Comparison of ENCODE assay signal across 1 cellular context in the genomic region with DNA sequence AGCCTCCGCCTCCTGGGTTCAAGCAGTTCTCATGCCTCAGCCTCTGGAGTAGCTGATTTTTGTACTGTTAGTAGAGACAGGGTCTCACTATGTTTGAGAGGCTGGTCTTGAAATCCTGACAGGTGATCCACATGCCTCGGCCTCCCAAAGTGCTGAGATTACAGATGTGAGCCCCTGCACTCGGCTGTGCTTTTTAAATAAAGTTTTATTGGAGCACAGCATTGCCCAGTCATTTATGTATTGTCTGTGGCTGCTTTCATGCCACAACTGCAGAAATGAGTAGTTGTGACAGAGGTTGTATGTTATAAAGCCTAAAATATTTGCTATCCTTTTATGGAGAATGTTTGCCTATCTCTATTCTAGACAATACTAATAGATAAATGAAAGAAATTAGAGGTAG.
TF ChIP-seq lines count a peak whose summit lies in the region.

No MANE protein-coding gene starts in this region.

TF ChIP-seq in GM12878, 131 proteins besides CTCF, POLR2A, EP300 and RAD21 (continued from another document and continues in another):
- TF ChIP-seq, protein P1, sequence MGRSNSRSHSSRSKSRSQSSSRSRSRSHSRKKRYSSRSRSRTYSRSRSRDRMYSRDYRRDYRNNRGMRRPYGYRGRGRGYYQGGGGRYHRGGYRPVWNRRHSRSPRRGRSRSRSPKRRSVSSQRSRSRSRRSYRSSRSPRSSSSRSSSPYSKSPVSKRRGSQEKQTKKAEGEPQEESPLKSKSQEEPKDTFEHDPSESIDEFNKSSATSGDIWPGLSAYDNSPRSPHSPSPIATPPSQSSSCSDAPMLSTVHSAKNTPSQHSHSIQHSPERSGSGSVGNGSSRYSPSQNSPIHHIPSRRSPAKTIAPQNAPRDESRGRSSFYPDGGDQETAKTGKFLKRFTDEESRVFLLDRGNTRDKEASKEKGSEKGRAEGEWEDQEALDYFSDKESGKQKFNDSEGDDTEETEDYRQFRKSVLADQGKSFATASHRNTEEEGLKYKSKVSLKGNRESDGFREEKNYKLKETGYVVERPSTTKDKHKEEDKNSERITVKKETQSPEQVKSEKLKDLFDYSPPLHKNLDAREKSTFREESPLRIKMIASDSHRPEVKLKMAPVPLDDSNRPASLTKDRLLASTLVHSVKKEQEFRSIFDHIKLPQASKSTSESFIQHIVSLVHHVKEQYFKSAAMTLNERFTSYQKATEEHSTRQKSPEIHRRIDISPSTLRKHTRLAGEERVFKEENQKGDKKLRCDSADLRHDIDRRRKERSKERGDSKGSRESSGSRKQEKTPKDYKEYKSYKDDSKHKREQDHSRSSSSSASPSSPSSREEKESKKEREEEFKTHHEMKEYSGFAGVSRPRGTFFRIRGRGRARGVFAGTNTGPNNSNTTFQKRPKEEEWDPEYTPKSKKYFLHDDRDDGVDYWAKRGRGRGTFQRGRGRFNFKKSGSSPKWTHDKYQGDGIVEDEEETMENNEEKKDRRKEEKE (IDR thresholded peaks at IDR 0.05), result no peak
- TF ChIP-seq MXI1 (IDR thresholded peaks at IDR 0.05; ENCODE audit: low read depth, low read length) (no peak), MTA3 (IDR thresholded peaks at IDR 0.05; ENCODE audit: borderline replicate concordance, low read length) (no peak), JUNB (IDR thresholded peaks at IDR 0.05) (peak; percentile 99), MYB (IDR thresholded peaks at IDR 0.05; ENCODE audit: borderline replicate concordance, low read depth, low read length) (no peak), BACH1 (IDR thresholded peaks at IDR 0.05; ENCODE audit: borderline replicate concordance) (no peak), CHD1 (IDR thresholded peaks at IDR 0.05; ENCODE audit: low read depth, low read length) (no peak), PAX5 (IDR thresholded peaks at IDR 0.05; ENCODE audit: borderline replicate concordance, low read depth, low read length) (peak; percentile 34; the same call in 1 of the 2 replicates), ATF7 (IDR thresholded peaks at IDR 0.05; ENCODE audit: low read depth) (no peak), IKZF1 (conservative IDR thresholded peaks at IDR 0.05) (no peak), CREB1 (IDR thresholded peaks at IDR 0.05; ENCODE audit: low read depth) (no peak), LARP7 (IDR thresholded peaks at IDR 0.05) (no peak), TARDBP (IDR thresholded peaks at IDR 0.05; ENCODE audit: borderline replicate concordance) (0 out of 2 replicates have a peak, but pooled peaks have one; percentile 66), CHD2 (IDR thresholded peaks at IDR 0.05; ENCODE audit: borderline replicate concordance, low read depth, low read length) (no peak), ZSCAN29 (IDR thresholded peaks at IDR 0.05) (no peak), KDM1A (IDR thresholded peaks at IDR 0.05; ENCODE audit: borderline replicate concordance) (no peak), TBL1XR1 (IDR thresholded peaks at IDR 0.05; ENCODE audit: low read depth, low read length) (no peak), MEF2A (IDR thresholded peaks at IDR 0.05; ENCODE audit: insufficient read depth, low read depth, low read length) (no peak), HDAC6 (IDR thresholded peaks at IDR 0.05; ENCODE audit: unreplicated experiment) (no peak), ESRRA (IDR thresholded peaks at IDR 0.05; ENCODE audit: low read length) (no peak), CEBPB (IDR thresholded peaks at IDR 0.05; ENCODE audit: borderline replicate concordance in 1 of 2, low read depth in 2 of 2, low read length in 2 of 2) (no peak), YY1 (IDR thresholded peaks at IDR 0.05; ENCODE audit: low read depth, low read length) (no peak), HCFC1 (IDR thresholded peaks at IDR 0.05; ENCODE audit: low read length) (no peak), NFIC (IDR thresholded peaks at IDR 0.05; ENCODE audit: low read depth, low read length) (no peak; the same call in 1 of the 2 replicates), KAT2A (conservative IDR thresholded peaks at IDR 0.05; ENCODE audit: control insufficient read depth, low read depth, low read length) (no peak), RBBP5 (conservative IDR thresholded peaks at IDR 0.05) (no peak), BMI1 (IDR thresholded peaks at IDR 0.05; ENCODE audit: borderline replicate concordance) (no peak), NR2C2 (IDR thresholded peaks at IDR 0.05; ENCODE audit: borderline replicate concordance, control insufficient read depth, insufficient read length, low read depth) (no peak), SRF (IDR thresholded peaks at IDR 0.05; ENCODE audit: low read depth in 2 of 2, low read length in 2 of 2) (peak in 1 of 2 experiments; percentile 72; a peak in 1 of 4 replicates), EED (IDR thresholded peaks at IDR 0.05; ENCODE audit: low read depth) (peak; percentile 58; the same call in 1 of the 2 replicates)
- TF ChIP-seq, protein P2, sequence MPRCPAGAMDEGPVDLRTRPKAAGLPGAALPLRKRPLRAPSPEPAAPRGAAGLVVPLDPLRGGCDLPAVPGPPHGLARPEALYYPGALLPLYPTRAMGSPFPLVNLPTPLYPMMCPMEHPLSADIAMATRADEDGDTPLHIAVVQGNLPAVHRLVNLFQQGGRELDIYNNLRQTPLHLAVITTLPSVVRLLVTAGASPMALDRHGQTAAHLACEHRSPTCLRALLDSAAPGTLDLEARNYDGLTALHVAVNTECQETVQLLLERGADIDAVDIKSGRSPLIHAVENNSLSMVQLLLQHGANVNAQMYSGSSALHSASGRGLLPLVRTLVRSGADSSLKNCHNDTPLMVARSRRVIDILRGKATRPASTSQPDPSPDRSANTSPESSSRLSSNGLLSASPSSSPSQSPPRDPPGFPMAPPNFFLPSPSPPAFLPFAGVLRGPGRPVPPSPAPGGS (IDR thresholded peaks at IDR 0.05; ENCODE audit: borderline replicate concordance, insufficient read depth, low read depth, low read length, poor library complexity, severe bottlenecking), result no peak
- TF ChIP-seq, protein P3, sequence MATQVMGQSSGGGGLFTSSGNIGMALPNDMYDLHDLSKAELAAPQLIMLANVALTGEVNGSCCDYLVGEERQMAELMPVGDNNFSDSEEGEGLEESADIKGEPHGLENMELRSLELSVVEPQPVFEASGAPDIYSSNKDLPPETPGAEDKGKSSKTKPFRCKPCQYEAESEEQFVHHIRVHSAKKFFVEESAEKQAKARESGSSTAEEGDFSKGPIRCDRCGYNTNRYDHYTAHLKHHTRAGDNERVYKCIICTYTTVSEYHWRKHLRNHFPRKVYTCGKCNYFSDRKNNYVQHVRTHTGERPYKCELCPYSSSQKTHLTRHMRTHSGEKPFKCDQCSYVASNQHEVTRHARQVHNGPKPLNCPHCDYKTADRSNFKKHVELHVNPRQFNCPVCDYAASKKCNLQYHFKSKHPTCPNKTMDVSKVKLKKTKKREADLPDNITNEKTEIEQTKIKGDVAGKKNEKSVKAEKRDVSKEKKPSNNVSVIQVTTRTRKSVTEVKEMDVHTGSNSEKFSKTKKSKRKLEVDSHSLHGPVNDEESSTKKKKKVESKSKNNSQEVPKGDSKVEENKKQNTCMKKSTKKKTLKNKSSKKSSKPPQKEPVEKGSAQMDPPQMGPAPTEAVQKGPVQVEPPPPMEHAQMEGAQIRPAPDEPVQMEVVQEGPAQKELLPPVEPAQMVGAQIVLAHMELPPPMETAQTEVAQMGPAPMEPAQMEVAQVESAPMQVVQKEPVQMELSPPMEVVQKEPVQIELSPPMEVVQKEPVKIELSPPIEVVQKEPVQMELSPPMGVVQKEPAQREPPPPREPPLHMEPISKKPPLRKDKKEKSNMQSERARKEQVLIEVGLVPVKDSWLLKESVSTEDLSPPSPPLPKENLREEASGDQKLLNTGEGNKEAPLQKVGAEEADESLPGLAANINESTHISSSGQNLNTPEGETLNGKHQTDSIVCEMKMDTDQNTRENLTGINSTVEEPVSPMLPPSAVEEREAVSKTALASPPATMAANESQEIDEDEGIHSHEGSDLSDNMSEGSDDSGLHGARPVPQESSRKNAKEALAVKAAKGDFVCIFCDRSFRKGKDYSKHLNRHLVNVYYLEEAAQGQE (IDR thresholded peaks at IDR 0.05; ENCODE audit: low read depth, low read length), result no peak
- TF ChIP-seq, protein P4, sequence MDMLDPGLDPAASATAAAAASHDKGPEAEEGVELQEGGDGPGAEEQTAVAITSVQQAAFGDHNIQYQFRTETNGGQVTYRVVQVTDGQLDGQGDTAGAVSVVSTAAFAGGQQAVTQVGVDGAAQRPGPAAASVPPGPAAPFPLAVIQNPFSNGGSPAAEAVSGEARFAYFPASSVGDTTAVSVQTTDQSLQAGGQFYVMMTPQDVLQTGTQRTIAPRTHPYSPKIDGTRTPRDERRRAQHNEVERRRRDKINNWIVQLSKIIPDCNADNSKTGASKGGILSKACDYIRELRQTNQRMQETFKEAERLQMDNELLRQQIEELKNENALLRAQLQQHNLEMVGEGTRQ (IDR thresholded peaks at IDR 0.05; ENCODE audit: borderline replicate concordance, low read depth, low read length), result no peak
- TF ChIP-seq, protein P5, sequence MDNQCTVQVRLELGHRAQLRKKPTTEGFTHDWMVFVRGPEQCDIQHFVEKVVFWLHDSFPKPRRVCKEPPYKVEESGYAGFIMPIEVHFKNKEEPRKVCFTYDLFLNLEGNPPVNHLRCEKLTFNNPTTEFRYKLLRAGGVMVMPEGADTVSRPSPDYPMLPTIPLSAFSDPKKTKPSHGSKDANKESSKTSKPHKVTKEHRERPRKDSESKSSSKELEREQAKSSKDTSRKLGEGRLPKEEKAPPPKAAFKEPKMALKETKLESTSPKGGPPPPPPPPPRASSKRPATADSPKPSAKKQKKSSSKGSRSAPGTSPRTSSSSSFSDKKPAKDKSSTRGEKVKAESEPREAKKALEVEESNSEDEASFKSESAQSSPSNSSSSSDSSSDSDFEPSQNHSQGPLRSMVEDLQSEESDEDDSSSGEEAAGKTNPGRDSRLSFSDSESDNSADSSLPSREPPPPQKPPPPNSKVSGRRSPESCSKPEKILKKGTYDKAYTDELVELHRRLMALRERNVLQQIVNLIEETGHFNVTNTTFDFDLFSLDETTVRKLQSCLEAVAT (IDR thresholded peaks at IDR 0.05), result no peak
- TF ChIP-seq, protein P6, sequence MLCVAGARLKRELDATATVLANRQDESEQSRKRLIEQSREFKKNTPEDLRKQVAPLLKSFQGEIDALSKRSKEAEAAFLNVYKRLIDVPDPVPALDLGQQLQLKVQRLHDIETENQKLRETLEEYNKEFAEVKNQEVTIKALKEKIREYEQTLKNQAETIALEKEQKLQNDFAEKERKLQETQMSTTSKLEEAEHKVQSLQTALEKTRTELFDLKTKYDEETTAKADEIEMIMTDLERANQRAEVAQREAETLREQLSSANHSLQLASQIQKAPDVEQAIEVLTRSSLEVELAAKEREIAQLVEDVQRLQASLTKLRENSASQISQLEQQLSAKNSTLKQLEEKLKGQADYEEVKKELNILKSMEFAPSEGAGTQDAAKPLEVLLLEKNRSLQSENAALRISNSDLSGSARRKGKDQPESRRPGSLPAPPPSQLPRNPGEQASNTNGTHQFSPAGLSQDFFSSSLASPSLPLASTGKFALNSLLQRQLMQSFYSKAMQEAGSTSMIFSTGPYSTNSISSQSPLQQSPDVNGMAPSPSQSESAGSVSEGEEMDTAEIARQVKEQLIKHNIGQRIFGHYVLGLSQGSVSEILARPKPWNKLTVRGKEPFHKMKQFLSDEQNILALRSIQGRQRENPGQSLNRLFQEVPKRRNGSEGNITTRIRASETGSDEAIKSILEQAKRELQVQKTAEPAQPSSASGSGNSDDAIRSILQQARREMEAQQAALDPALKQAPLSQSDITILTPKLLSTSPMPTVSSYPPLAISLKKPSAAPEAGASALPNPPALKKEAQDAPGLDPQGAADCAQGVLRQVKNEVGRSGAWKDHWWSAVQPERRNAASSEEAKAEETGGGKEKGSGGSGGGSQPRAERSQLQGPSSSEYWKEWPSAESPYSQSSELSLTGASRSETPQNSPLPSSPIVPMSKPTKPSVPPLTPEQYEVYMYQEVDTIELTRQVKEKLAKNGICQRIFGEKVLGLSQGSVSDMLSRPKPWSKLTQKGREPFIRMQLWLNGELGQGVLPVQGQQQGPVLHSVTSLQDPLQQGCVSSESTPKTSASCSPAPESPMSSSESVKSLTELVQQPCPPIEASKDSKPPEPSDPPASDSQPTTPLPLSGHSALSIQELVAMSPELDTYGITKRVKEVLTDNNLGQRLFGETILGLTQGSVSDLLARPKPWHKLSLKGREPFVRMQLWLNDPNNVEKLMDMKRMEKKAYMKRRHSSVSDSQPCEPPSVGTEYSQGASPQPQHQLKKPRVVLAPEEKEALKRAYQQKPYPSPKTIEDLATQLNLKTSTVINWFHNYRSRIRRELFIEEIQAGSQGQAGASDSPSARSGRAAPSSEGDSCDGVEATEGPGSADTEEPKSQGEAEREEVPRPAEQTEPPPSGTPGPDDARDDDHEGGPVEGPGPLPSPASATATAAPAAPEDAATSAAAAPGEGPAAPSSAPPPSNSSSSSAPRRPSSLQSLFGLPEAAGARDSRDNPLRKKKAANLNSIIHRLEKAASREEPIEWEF (IDR thresholded peaks at IDR 0.05; ENCODE audit: insufficient replicate concordance, low read depth, low read length), result no peak
- TF ChIP-seq, protein P7, sequence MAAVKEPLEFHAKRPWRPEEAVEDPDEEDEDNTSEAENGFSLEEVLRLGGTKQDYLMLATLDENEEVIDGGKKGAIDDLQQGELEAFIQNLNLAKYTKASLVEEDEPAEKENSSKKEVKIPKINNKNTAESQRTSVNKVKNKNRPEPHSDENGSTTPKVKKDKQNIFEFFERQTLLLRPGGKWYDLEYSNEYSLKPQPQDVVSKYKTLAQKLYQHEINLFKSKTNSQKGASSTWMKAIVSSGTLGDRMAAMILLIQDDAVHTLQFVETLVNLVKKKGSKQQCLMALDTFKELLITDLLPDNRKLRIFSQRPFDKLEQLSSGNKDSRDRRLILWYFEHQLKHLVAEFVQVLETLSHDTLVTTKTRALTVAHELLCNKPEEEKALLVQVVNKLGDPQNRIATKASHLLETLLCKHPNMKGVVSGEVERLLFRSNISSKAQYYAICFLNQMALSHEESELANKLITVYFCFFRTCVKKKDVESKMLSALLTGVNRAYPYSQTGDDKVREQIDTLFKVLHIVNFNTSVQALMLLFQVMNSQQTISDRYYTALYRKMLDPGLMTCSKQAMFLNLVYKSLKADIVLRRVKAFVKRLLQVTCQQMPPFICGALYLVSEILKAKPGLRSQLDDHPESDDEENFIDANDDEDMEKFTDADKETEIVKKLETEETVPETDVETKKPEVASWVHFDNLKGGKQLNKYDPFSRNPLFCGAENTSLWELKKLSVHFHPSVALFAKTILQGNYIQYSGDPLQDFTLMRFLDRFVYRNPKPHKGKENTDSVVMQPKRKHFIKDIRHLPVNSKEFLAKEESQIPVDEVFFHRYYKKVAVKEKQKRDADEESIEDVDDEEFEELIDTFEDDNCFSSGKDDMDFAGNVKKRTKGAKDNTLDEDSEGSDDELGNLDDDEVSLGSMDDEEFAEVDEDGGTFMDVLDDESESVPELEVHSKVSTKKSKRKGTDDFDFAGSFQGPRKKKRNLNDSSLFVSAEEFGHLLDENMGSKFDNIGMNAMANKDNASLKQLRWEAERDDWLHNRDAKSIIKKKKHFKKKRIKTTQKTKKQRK (IDR thresholded peaks at IDR 0.05; ENCODE audit: low read depth, low read length), result no peak
- TF ChIP-seq, protein P8, sequence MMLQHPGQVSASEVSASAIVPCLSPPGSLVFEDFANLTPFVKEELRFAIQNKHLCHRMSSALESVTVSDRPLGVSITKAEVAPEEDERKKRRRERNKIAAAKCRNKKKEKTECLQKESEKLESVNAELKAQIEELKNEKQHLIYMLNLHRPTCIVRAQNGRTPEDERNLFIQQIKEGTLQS (IDR thresholded peaks at IDR 0.05; ENCODE audit: borderline replicate concordance, extremely low read depth, low read depth, low read length), result no peak
- TF ChIP-seq, protein P9, sequence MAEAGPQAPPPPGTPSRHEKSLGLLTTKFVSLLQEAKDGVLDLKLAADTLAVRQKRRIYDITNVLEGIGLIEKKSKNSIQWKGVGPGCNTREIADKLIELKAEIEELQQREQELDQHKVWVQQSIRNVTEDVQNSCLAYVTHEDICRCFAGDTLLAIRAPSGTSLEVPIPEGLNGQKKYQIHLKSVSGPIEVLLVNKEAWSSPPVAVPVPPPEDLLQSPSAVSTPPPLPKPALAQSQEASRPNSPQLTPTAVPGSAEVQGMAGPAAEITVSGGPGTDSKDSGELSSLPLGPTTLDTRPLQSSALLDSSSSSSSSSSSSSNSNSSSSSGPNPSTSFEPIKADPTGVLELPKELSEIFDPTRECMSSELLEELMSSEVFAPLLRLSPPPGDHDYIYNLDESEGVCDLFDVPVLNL (IDR thresholded peaks at IDR 0.05; ENCODE audit: low read depth, low read length), result no peak
